Comparison of ENCODE assay signal across 8 cellular contexts in the genomic region with DNA sequence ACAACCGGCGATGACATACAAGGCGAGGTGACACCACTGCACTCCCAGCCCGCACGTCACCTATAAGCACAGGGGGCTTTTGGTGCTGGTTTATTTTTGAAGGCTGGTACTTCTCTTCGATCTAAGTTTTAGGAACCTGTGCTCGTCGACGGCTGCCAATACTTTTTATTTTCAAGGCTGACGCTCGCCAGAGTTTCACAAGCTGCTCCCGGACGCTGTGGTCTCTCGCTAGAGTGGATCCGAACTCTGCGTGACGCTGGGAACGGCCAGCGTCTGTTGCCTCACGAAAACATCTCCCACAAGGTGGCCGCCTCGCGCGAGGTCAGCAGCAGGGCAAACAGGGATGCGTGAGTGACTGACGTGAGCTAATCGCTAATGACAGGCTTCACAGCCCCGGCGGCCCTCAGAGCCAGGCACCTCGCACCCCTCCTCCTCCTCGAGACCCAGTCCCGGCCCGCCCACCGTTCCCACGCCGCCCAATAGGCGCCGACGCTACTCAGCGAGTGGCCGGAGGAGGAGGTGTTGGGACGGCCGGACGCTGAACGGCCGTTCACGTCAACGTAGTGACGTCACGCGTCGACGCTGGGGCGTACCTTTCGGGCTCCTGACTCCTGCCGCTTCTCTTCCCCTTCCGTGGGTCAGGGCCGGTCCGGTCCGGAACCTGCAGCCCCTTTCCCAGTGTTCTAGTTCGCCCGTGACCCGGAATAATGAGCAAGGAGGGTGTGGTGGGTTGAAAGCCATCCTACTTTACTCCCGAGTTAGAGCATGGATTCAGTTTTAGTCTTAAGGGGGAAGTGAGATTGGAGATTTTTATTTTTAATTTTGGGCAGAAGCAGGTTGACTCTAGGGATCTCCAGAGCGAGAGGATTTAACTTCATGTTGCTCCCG. TPM values are rescaled to one million over a fixed set of nuclear protein-coding genes. Genes with fewer than 3 reads are reported as not detected.
DNase-seq lines count a peak whose midpoint lies in the region; ATAC-seq, FAIRE-seq and TF ChIP-seq lines count a peak whose summit lies in the region.

A gene (plus strand): TSS at position 621 of the 888 bp plus-strand sequence. CDS start 15,351 bp downstream, outside the sequence.

- H3K36me3 ChIP-seq in OCI-LY7 (ENCODE audit: insufficient read depth, low read length): peaks cover 9% of the 10 kb centered on the region

- peak within 1 kb of the TSS; percentile 98 for H3K27ac Mint-ChIP-seq in endothelial cell (ENCODE audit: unreplicated experiment)
- peak within 1 kb of the TSS; percentile 100 for H3K27ac Mint-ChIP-seq in mesothelial cell of epicardium

- peaks cover 34% of the 10 kb centered on the region for H3K4me1 ChIP-seq in OCI-LY7 (ENCODE audit: insufficient read depth, low read length, poor library complexity, severe bottlenecking)

- H3K4me3 ChIP-seq in OCI-LY7 (ENCODE audit: low read depth, low read length, poor library complexity, severe bottlenecking): peak within 1 kb of the TSS; percentile 75

- FAIRE-seq in D721Med (lab: Jason Lieb, UNC): no peak

- peaks cover 8% of the 10 kb centered on the region; the same call in 1 of the 2 replicates for H3K9me3 ChIP-seq in OCI-LY7 (ENCODE audit: low read length)

- H4K20me1 ChIP-seq in OCI-LY7 (ENCODE audit: insufficient read depth, low read length): peaks cover 8% of the 10 kb centered on the region; the same call in 1 of the 2 replicates

- TF ChIP-seq CTCF in D721Med (IDR thresholded peaks at IDR 0.05; ENCODE audit: insufficient read depth, missing control alignments): no peak
- no peak for TF ChIP-seq CTCF in OCI-LY7 (conservative IDR thresholded peaks at IDR 0.05; ENCODE audit: low read length)
- TF ChIP-seq CTCF in endothelial cell (IDR thresholded peaks at IDR 0.05; ENCODE audit: unreplicated experiment): no peak
- no peak for TF ChIP-seq CTCF in mesothelial cell of epicardium (IDR thresholded peaks at IDR 0.05; ENCODE audit: unreplicated experiment)

- H3K27ac ChIP-seq in OCI-LY7 (ENCODE audit: low read depth, low read length, poor library complexity, severe bottlenecking): peak within 1 kb of the TSS; percentile 93

- peaks cover 23% of the 10 kb centered on the region for H3K4me1 Mint-ChIP-seq in endothelial cell (ENCODE audit: unreplicated experiment)
- H3K4me1 Mint-ChIP-seq in mesothelial cell of epicardium: peaks cover 31% of the 10 kb centered on the region

- H3K27me3 Mint-ChIP-seq in endothelial cell (ENCODE audit: unreplicated experiment): peaks cover 2% of the 10 kb centered on the region
- H3K27me3 Mint-ChIP-seq in mesothelial cell of epicardium (ENCODE audit: low read depth): no peaks in the 10 kb centered on the region

- BruUV-seq in OCI-LY7 (replicated peaks; lab: Mats Ljungman, UMichigan): TSS peak; percentile 96

- POLR2A ChIA-PET in OCI-LY7 (lab: Charles Lee): interaction anchor here (0.6 to 2.2 kb wide), 7 partner anchors 8 to 238 kb away, joined by 3 to 10 read pairs (median 4); a partner anchor contains a TSS

- H3K4me3 Mint-ChIP-seq in endothelial cell (ENCODE audit: unreplicated experiment) (peak within 1 kb of the TSS; percentile 95), mesothelial cell of epicardium (peak within 1 kb of the TSS; percentile 99)

- peaks cover 4% of the 10 kb centered on the region for H3K9me3 Mint-ChIP-seq in endothelial cell (ENCODE audit: unreplicated experiment)
- no peaks in the 10 kb centered on the region for H3K9me3 Mint-ChIP-seq in mesothelial cell of epicardium

- DNase-seq in D721Med (ENCODE audit: insufficient read length, low spot score): peak; percentile 67
- peak; percentile 62 for DNase-seq in HuH-7.5 (ENCODE audit: low spot score)
- DNase-seq in OCI-LY7 (ENCODE audit: low spot score): peak; percentile 98
- peak; percentile 79 for DNase-seq in activated T-cell treated with anti-CD3 and anti-CD28 coated beads for 1 hour (ENCODE audit: low read depth)
- DNase-seq in endothelial cell (ENCODE audit: low spot score): peak; percentile 97
- peak; percentile 82 to 90 for DNase-seq in mesothelial cell of epicardium (ENCODE audit: low spot score in 2 of 2, unreplicated experiment in 2 of 2)
- peak; percentile 91 to 92 for DNase-seq in stimulated activated CD8-positive, alpha-beta memory T cell treated with anti-CD3 and anti-CD28 coated beads, Interleukin-15, amount 100 ng/mL, for 48 hours (ENCODE audit: low read depth in 2 of 2)

- ATAC-seq in GM21526 (IDR thresholded peaks at IDR 0.05; ENCODE audit: low FRiP score, unreplicated experiment): peak; percentile 94

- peaks cover 48% of the 10 kb centered on the region for H3K79me2 ChIP-seq in OCI-LY7 (ENCODE audit: insufficient read depth, low read depth, low read length)

- peak within 1 kb of the TSS; percentile 89 for H2AFZ ChIP-seq in OCI-LY7 (ENCODE audit: low read length)

- intact Hi-C loops in OCI-LY7 (cut with micrococcal nuclease; ENCODE audit: unreplicated experiment): loop anchor here (1.0 to 10.0 kb wide), 4 partner anchors 8 to 605 kb away; a partner anchor contains a TSS

- H3K36me3 Mint-ChIP-seq in endothelial cell (ENCODE audit: low read depth, unreplicated experiment) (peaks cover 3% of the 10 kb centered on the region), mesothelial cell of epicardium (no peaks in the 10 kb centered on the region)

- H3K9me2 ChIP-seq in OCI-LY7 (ENCODE audit: insufficient read depth, low read length): no peaks in the 10 kb centered on the region

- H3K4me2 ChIP-seq in OCI-LY7 (ENCODE audit: low read length): peak within 1 kb of the TSS; percentile 97

- CTCF ChIA-PET in OCI-LY7 (lab: Charles Lee; ENCODE audit: unreplicated experiment): no interaction called here

RNA-seq across cellular contexts. Expression of the gene that starts here (rescaled TPM):
- 17.8 and 23.0 TPM in 2 replicates for total RNA-seq in OCI-LY7 (2014; rRNA removed; shearing (Covaris generic))
- total RNA-seq in OCI-LY7 (2022): 37.5 and 42.0 TPM in 2 replicates
- total RNA-seq in endothelial cell (ENCODE audit: unreplicated experiment): 58.0 TPM
- total RNA-seq in mesothelial cell of epicardium: 57.4 to 59.4 TPM (median 58.3 TPM) in 3 replicates

Comparison
In these comparisons a context has a peak if more than half of its experiments do, and no peak if none do; other contexts are left out.
1. Peak in every context shown above with its lines: DNase-seq, ATAC-seq, H3K4me3 ChIP-seq and H3K27ac ChIP-seq.